Comparison of ENCODE assay signal across 20 cellular contexts in the genomic region with DNA sequence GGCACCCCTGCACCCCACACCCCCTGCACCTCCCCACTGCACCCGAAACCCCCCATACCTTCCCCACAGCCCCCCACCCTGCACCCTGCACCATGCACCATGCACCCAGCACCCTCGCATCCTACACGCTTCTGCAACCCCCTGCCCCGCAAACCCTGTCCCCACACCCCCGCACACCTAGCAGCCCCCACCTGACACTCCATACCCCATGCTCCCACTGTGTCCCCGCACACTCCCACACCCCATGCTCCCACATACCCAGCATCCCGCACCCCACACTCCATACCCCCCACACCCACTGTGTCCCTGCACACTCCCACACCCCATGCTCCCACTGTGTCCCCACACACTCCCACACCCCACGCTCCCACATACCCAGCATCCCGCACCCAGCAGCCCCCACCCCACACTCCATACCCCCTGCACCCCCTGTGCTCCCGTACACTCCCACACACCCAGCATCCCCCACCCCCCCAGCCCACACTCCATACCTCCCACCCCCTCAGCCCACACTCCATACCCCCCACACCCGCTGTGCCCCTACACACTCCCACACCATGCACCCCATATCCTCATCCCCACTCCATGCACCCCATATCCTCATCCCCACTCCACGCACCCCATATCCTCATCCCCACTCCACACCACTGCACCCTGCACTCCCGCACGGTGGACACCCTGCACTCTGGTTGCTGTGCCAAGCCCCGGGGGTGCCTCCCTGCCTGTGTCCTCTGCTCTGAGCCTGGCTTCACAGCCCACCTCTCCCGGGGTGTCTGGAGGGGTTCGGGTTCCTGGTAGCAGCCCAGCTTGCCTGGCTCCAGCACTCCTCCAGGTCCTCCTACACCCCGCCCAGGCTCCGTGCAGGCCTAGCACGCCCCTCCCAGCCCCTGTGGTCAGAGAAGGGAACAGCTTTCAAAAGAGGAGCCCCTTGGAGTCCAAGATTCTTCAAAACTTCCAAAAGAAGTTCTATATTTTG.
DNase-seq lines count a peak whose midpoint lies in the region; ATAC-seq, FAIRE-seq and TF ChIP-seq lines count a peak whose summit lies in the region.
"Had no signal": no experiment of that assay in that cellular context is flagged by ENCODE, and none has a peak within 500 bp of the region (broad histone marks: within the 10 kb centered on the region; RNA-seq: fewer than 3 reads in every experiment).

No MANE protein-coding gene starts in this region.

- H4K20me1 ChIP-seq in HCT116 (ENCODE audit: insufficient read depth) = no peaks in the 10 kb centered on the region

- DNase-seq in HCT116 (ENCODE audit: low read depth, low spot score) (no peak), Panc1 (ENCODE audit: low read depth, low spot score) (no peak), left ventricle myocardium inferior (peak; percentile 11), pancreas (peak in 4 of 6 donors; percentile 8 to 60 (median 33)), NCI-H2196 (lab: John Stamatoyannopoulos, UW; ENCODE audit: unreplicated experiment) (no peak), SHP77 (lab: John Stamatoyannopoulos, UW) (no peak), activated gamma-delta T cell (lab: John Stamatoyannopoulos, UW) (no peak)
- DNase-seq: activated CD4-positive, alpha-beta T cell treated with anti-CD3 and anti-CD28 coated beads for 1 hour; BE2C; GDM1; midbrain; MM.1S; NCI-H1694; nucleus accumbens; stimulated activated CD4-positive, alpha-beta T cell treated with anti-CD3 and anti-CD28 coated beads, Interleukin-4, amount 100 ng/mL, for 4 hours; stimulated activated CD8-positive, alpha-beta memory T cell treated with anti-CD3 and anti-CD28 coated beads, Interleukin-4, amount 100 ng/mL, for 48 hours; T-helper 2 cell had no signal

- RAD21 ChIA-PET in HCT116 (lab: Charles Lee; ENCODE audit: low non-redundant PET in 1 of 2, low total read pairs in 2 of 2, uncharacterized antibody in 2 of 2, unreplicated experiment in 2 of 2) = no interaction called here

- CTCF ChIA-PET in HCT116 (lab: Charles Lee) (no interaction called here), Panc1 (lab: Charles Lee) (no interaction called here)

- H3K4me3 ChIP-seq in HCT116 (replicated peaks in 1 of 2; ENCODE audit: low read depth in 1 of 2, low read length in 2 of 2) (no peak overlapping the region), Panc1 (ENCODE audit: low read depth in 2 of 2, low read length in 2 of 2) (no peak overlapping the region), left ventricle myocardium inferior (no peak overlapping the region), pancreas (no peak overlapping the region)
- H3K4me3 ChIP-seq: GM12878, thoracic aorta had no signal

- no peaks in the 10 kb centered on the region for H3K9me2 ChIP-seq in HCT116 (ENCODE audit: insufficient read depth)

- in situ Hi-C loops in Panc1 (cut with HindIII; ENCODE audit: low pct_unique_long_range_greater_than_20kb, low sequenced_read_pairs) = no loop called here

- H2AFZ ChIP-seq in HCT116 (ENCODE audit: low read depth, low read length, poor library complexity, severe bottlenecking) = no peak overlapping the region

- H3K36me3 ChIP-seq in HCT116 (ENCODE audit: control insufficient read depth in 1 of 2, insufficient read depth in 2 of 2, low read length in 2 of 2) = no peaks in the 10 kb centered on the region
- H3K36me3 ChIP-seq in Panc1 (ENCODE audit: control insufficient read depth, insufficient read depth, low read length) = no peaks in the 10 kb centered on the region
- no peaks in the 10 kb centered on the region for H3K36me3 ChIP-seq in left ventricle myocardium inferior
- no peaks in the 10 kb centered on the region for H3K36me3 ChIP-seq in pancreas
- H3K36me3 ChIP-seq: BE2C, thoracic aorta had no signal

- H3K27ac ChIP-seq in HCT116 (ENCODE audit: low read depth, low read length) = no peak overlapping the region
- no peak overlapping the region for H3K27ac ChIP-seq in Panc1 (ENCODE audit: low read length)
- H3K27ac ChIP-seq in left ventricle myocardium inferior (replicated peaks) = no peak overlapping the region
- H3K27ac ChIP-seq in pancreas = no peak overlapping the region

- no peaks in the 10 kb centered on the region for H3K27me3 ChIP-seq in HCT116 (ENCODE audit: insufficient read depth, low read length)
- H3K27me3 ChIP-seq in Panc1 (ENCODE audit: control insufficient read depth, insufficient read depth, low read length) = no peaks in the 10 kb centered on the region
- H3K27me3 ChIP-seq in left ventricle myocardium inferior (ENCODE audit: low read depth) = peaks cover 15% of the 10 kb centered on the region
- no peaks in the 10 kb centered on the region for H3K27me3 ChIP-seq in pancreas
- H3K27me3 ChIP-seq: BE2C had no signal

- FAIRE-seq in pancreas (lab: Jason Lieb, UNC) = no peak
- FAIRE-seq: GM12878 had no signal

- TF ChIP-seq POLR2A in HCT116 (IDR thresholded peaks at IDR 0.05; ENCODE audit: borderline replicate concordance, extremely low read depth, insufficient read depth, insufficient read length) = no peak

- ATAC-seq in HCT116 = peak; percentile 58; the same call in 1 of the 2 replicates
- ATAC-seq in Panc1 = 0 out of 2 replicates have a peak, but pooled peaks have one; percentile 35
- no peak for ATAC-seq in pancreas
- ATAC-seq: activated naive CD4-positive, alpha-beta T cell treated with anti-CD3 and anti-CD28 coated beads, Interleukin-2, amount 50 U/mL, for 72 hours; GM12878 had no signal

- no TSS peak for BruUV-seq in HCT116 (replicated peaks; lab: Mats Ljungman, UMichigan)
- BruUV-seq in Panc1 (replicated peaks; lab: Mats Ljungman, UMichigan) = no TSS peak

- 0 out of 6 replicates have a peak, but pooled peaks of 1 of the 3 experiments have one; percentile 13 for TF ChIP-seq CTCF in HCT116 (IDR thresholded peaks at IDR 0.05 in 2 of 3, conservative IDR thresholded peaks at IDR 0.05 in 1 of 3; ENCODE audit: borderline replicate concordance in 1 of 3, insufficient read depth in 1 of 3, low read depth in 2 of 3, low read length in 2 of 3)
- TF ChIP-seq CTCF in Panc1 (IDR thresholded peaks at IDR 0.05) = no peak
- no peak for TF ChIP-seq CTCF in left ventricle myocardium inferior (IDR thresholded peaks at IDR 0.05; ENCODE audit: borderline replicate concordance)
- TF ChIP-seq CTCF in pancreas (IDR thresholded peaks at IDR 0.05) = no peak

- no peak for TF ChIP-seq RAD21 in HCT116 (IDR thresholded peaks at IDR 0.05; ENCODE audit: low read depth)

- no peaks in the 10 kb centered on the region for H3K79me2 ChIP-seq in HCT116 (ENCODE audit: insufficient read depth, low read length)

- 63 to 74% methylated on average over 17 to 20 of the region's 20 CpGs for WGBS in pancreas, 2 donors

- H3K4me2 ChIP-seq in HCT116 (ENCODE audit: low read length) = no peak overlapping the region

- intact Hi-C loops in HCT116 (cut with micrococcal nuclease) = no loop called here
- intact Hi-C loops in Panc1 (cut with micrococcal nuclease; ENCODE audit: unreplicated experiment) = no loop called here
- intact Hi-C loops in left ventricle myocardium inferior (cut with micrococcal nuclease) = no loop called here
- intact Hi-C loops in pancreas (cut with DNase I) = no loop called here

- POLR2A ChIA-PET in HCT116 (lab: Charles Lee) = no interaction called here
- POLR2A ChIA-PET in Panc1 (lab: Charles Lee) = interaction anchor here (0.7 kb wide), 1 partner anchor 595 kb away, joined by 3 read pairs; no protein-coding TSS in a partner anchor

- H3K9ac ChIP-seq in HCT116 (ENCODE audit: low read length) = no peak overlapping the region

- H3K9me3 ChIP-seq in HCT116 (ENCODE audit: control insufficient read depth in 1 of 2, insufficient read depth in 1 of 2, low read depth in 1 of 2, low read length in 2 of 2) = no peaks in the 10 kb centered on the region; a peak in 1 of 4 replicates
- no peaks in the 10 kb centered on the region for H3K9me3 ChIP-seq in Panc1 (ENCODE audit: control insufficient read depth, insufficient read depth, low read depth, low read length)
- no peaks in the 10 kb centered on the region for H3K9me3 ChIP-seq in left ventricle myocardium inferior (replicated peaks)
- H3K9me3 ChIP-seq in pancreas = no peaks in the 10 kb centered on the region
- H3K9me3 ChIP-seq: BE2C, thoracic aorta had no signal

- H3K4me1 ChIP-seq in HCT116 (ENCODE audit: control insufficient read depth in 1 of 2, insufficient read depth in 2 of 2, low read length in 2 of 2) = peaks cover 0 to 15% of the 10 kb centered on the region in 2 experiments; a peak in 2 of 4 replicates
- H3K4me1 ChIP-seq in Panc1 (ENCODE audit: control insufficient read depth, insufficient read depth, low read length) = peaks cover 8% of the 10 kb centered on the region; the same call in 1 of the 2 replicates
- H3K4me1 ChIP-seq in left ventricle myocardium inferior = peaks cover 34% of the 10 kb centered on the region
- no peaks in the 10 kb centered on the region for H3K4me1 ChIP-seq in pancreas
- H3K4me1 ChIP-seq: BE2C had no signal

TF ChIP-seq in HCT116, 20 proteins besides CTCF, POLR2A, EP300 and RAD21 (continues in another document):
- TF ChIP-seq JUND (IDR thresholded peaks at IDR 0.05) (no peak), ATF3 (IDR thresholded peaks at IDR 0.05) (no peak), TCF7L2 (IDR thresholded peaks at IDR 0.05; ENCODE audit: borderline replicate concordance, extremely low read depth, insufficient read depth, insufficient read length) (no peak), SIN3A (IDR thresholded peaks at IDR 0.05; ENCODE audit: low read depth) (no peak), SP1 (IDR thresholded peaks at IDR 0.05; ENCODE audit: low read depth) (no peak), CEBPB (IDR thresholded peaks at IDR 0.05; ENCODE audit: low read depth) (no peak), YY1 (IDR thresholded peaks at IDR 0.05; ENCODE audit: extremely low read depth, insufficient replicate concordance, low read depth, low read length) (no peak), MAX (IDR thresholded peaks at IDR 0.05) (no peak), POLR2AphosphoS5 (IDR thresholded peaks at IDR 0.05; ENCODE audit: low read depth, low read length) (no peak), FOSL1 (IDR thresholded peaks at IDR 0.05; ENCODE audit: low read depth) (no peak), ZNF274 (IDR thresholded peaks at IDR 0.05; ENCODE audit: low read depth, low read length) (no peak)

Comparison
In these comparisons a context has a peak if more than half of its experiments do, and no peak if none do; other contexts are left out.
1. ATAC-seq: peak in HCT116 (single experiment) and Panc1 (single experiment); none in pancreas (0 of 4).
2. DNase-seq: peak in left ventricle myocardium inferior (single experiment) and pancreas (4 of 6); none in HCT116 (single experiment), Panc1 (single experiment), NCI-H2196 (single experiment), SHP77 (0 of 2) and activated gamma-delta T cell (single experiment).